In the genomic region with DNA sequence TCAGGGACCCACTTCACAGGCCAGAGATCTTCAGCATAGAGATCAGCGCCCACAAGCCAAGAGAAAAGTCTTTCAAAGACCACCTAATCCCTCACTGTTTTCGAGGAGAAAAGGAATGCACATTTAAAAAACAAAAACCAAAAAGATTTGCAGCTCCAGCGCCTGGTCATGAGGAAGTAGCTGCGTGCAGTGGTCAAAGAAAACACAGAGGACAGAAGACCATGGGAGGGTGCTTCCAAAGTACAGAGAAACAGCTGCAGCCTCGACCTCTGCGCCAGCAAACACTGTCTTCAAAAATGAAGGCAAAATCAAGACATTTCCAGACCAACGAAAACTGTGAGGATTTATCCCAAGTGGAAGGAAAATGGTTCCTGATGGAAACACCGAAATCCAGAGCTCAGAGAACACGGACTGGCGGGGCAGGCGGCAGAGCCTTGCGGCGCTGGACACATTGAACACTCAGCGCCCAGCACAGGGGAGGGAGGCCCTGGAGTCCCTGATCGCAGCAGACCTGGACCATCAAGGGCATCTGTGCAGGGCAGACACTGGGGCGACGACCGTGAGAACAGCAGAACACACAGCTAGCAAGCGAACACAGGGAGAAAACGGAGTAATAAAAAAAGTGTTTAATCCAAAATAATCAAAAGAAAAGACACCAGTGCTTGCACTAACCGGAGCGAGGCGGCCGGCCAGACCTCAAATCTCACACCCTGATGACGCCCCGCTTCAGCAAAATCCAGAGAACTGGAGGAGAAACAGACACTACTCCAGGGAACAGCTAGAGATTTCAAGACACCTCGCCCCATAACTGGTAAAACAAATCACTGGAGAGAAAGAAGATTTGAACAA, we compare ENCODE assay signal across 17 cellular contexts. TPM values are rescaled to one million over a fixed set of nuclear protein-coding genes. Genes with fewer than 3 reads are reported as not detected.
DNase-seq lines count a peak whose midpoint lies in the region; ATAC-seq and TF ChIP-seq lines count a peak whose summit lies in the region.
"Had no signal": no experiment of that assay in that cellular context is flagged by ENCODE, and none has a peak within 500 bp of the region (broad histone marks: within the 10 kb centered on the region; RNA-seq: fewer than 3 reads in every experiment).

No MANE protein-coding gene starts in this region.

- CTCF ChIA-PET in HEK293T (lab: Yijun Ruan, JAX) = interaction anchor here (0.6 to 1.2 kb wide), 2 partner anchors 9 to 43 kb away, joined by 3 read pairs; no protein-coding TSS in a partner anchor

- no peak for TF ChIP-seq RAD21 in liver (IDR thresholded peaks at IDR 0.05)

- intact Hi-C loops in colonic mucosa (cut with DNase I) = no loop called here
- intact Hi-C loops in sigmoid colon (cut with DNase I) = no loop called here

- H3K4me3 ChIP-seq in BE2C (ENCODE audit: low read depth, low read length) (peak overlapping the region; percentile 30), colonic mucosa (no peak overlapping the region), liver (ENCODE audit: low read depth in 1 of 3, low read length in 3 of 3) (no peak overlapping the region), sigmoid colon (no peak overlapping the region)

- H3K9ac ChIP-seq in colonic mucosa (ENCODE audit: low read depth in 2 of 2, low read length in 2 of 2) = no peak overlapping the region
- no peak overlapping the region for H3K9ac ChIP-seq in liver (ENCODE audit: low read depth in 1 of 2, low read length in 2 of 2)

- 87% methylated on average over 27 of the region's 27 CpGs for WGBS in liver
- 83 to 87% methylated on average over 27 of the region's 27 CpGs for WGBS in sigmoid colon, 2 donors

- no peaks in the 10 kb centered on the region for H3K36me3 ChIP-seq in BE2C
- no peaks in the 10 kb centered on the region for H3K36me3 ChIP-seq in colonic mucosa
- no peaks in the 10 kb centered on the region for H3K36me3 ChIP-seq in liver (ENCODE audit: control insufficient read depth in 4 of 4, insufficient read depth in 3 of 4, low read depth in 1 of 4, low read length in 3 of 4)
- H3K36me3 ChIP-seq in sigmoid colon = no peaks in the 10 kb centered on the region

- H3K9me3 ChIP-seq in BE2C (no peaks in the 10 kb centered on the region), colonic mucosa (no peaks in the 10 kb centered on the region), liver (ENCODE audit: control insufficient read depth in 4 of 4, low read length in 3 of 4) (no peaks in the 10 kb centered on the region), sigmoid colon (no peaks in the 10 kb centered on the region)

- DNase-seq in BE2C = peak; percentile 70
- no peak for DNase-seq in colonic mucosa
- peak; percentile 82 for DNase-seq in sigmoid colon
- DNase-seq in HEK293T (ENCODE audit: extremely low spot score) = no peak
- DNase-seq in SHP77 (lab: John Stamatoyannopoulos, UW) = no peak
- DNase-seq: activated CD4-positive, alpha-beta T cell treated with anti-CD3 and anti-CD28 coated beads, Interleukin-2, amount 50 U/mL, for 48 hours; activated gamma-delta T cell; amygdala; effector CD4-positive, alpha-beta T cell; immature natural killer cell; SHP77 treated with DMSO at 0.1 percent for 48 hours; T-helper 2 cell had no signal

- peaks cover 33% of the 10 kb centered on the region for H3K4me1 ChIP-seq in BE2C
- peaks cover 9% of the 10 kb centered on the region for H3K4me1 ChIP-seq in colonic mucosa
- peaks cover 15 to 42% (median 32%) of the 10 kb centered on the region in 4 donors for H3K4me1 ChIP-seq in liver (ENCODE audit: control insufficient read depth in 4 of 4, insufficient read depth in 4 of 4, low read length in 3 of 4)
- peaks cover 0 to 13% (median 10%) of the 10 kb centered on the region in 4 donors for H3K4me1 ChIP-seq in sigmoid colon

- H3K27ac ChIP-seq in colonic mucosa (peak overlapping the region; percentile 40), liver (ENCODE audit: low read depth in 1 of 2, low read length in 2 of 2) (peak overlapping the region; percentile 57 to 64), sigmoid colon (peak overlapping the region; percentile 32 to 56 (median 48))
- H3K27ac ChIP-seq: C4-2B had no signal

- no peak for TF ChIP-seq CTCF in BE2C (IDR thresholded peaks at IDR 0.05; ENCODE audit: low read depth, low read length)
- no peak for TF ChIP-seq CTCF in colonic mucosa (IDR thresholded peaks at IDR 0.05)
- TF ChIP-seq CTCF in liver (IDR thresholded peaks at IDR 0.05; ENCODE audit: low read depth, low read length, missing input control) = no peak
- TF ChIP-seq CTCF in sigmoid colon (IDR thresholded peaks at IDR 0.05) = no peak

- ATAC-seq in GM19351 (IDR thresholded peaks at IDR 0.05; ENCODE audit: unreplicated experiment) (no peak), HG02678 (IDR thresholded peaks at IDR 0.05; ENCODE audit: unreplicated experiment) (no peak)
- ATAC-seq: WTC11 had no signal

- TF ChIP-seq POLR2A in sigmoid colon (IDR thresholded peaks at IDR 0.05) = no peak

- POLR2A ChIA-PET in HEK293T (lab: Yijun Ruan, JAX) = interaction anchor here (0.8 to 0.9 kb wide), 2 partner anchors 11 to 50 kb away, joined by 3 read pairs; no protein-coding TSS in a partner anchor

- H3K27me3 ChIP-seq in BE2C (no peaks in the 10 kb centered on the region), colonic mucosa (no peaks in the 10 kb centered on the region), liver (ENCODE audit: control insufficient read depth in 4 of 4, insufficient read depth in 4 of 4, low read length in 3 of 4) (no peaks in the 10 kb centered on the region), sigmoid colon (no peaks in the 10 kb centered on the region)

- no peak for TF ChIP-seq EP300 in sigmoid colon (IDR thresholded peaks at IDR 0.05)

TF ChIP-seq in liver, 16 proteins besides CTCF, POLR2A, EP300 and RAD21:
- TF ChIP-seq TAF1 (conservative IDR thresholded peaks at IDR 0.05) (no peak), NR2F2 (IDR thresholded peaks at IDR 0.05) (peak; percentile 26)

TF ChIP-seq in HEK293T, 16 proteins besides CTCF, POLR2A, EP300 and RAD21:
- TF ChIP-seq TARDBP (IDR thresholded peaks at IDR 0.05) (no peak), L3MBTL2 (conservative IDR thresholded peaks at IDR 0.05) (no peak), BHLHE40 (IDR thresholded peaks at IDR 0.05; ENCODE audit: borderline replicate concordance) (no peak), SUZ12 (IDR thresholded peaks at IDR 0.05) (no peak), FOXK2 (IDR thresholded peaks at IDR 0.05) (no peak), SP1 (IDR thresholded peaks at IDR 0.05) (no peak), ZNF384 (IDR thresholded peaks at IDR 0.05) (no peak), PKNOX1 (IDR thresholded peaks at IDR 0.05) (no peak), CTBP1 (IDR thresholded peaks at IDR 0.05; ENCODE audit: borderline replicate concordance) (no peak), FOXA1 (IDR thresholded peaks at IDR 0.05) (no peak), ELF4 (IDR thresholded peaks at IDR 0.05) (no peak), ARNT (IDR thresholded peaks at IDR 0.05) (no peak), NFRKB (IDR thresholded peaks at IDR 0.05) (no peak), LEF1 (IDR thresholded peaks at IDR 0.05; ENCODE audit: borderline replicate concordance) (no peak), FOXM1 (IDR thresholded peaks at IDR 0.05; ENCODE audit: borderline replicate concordance) (no peak), HDGF (IDR thresholded peaks at IDR 0.05; ENCODE audit: borderline replicate concordance) (no peak)

RNA-seq across cellular contexts. Expression of gene SLC12A7, which starts 12.5 kb away (rescaled TPM):
- polyA plus RNA-seq in BE2C (2012; ENCODE audit: insufficient read depth, insufficient read length, low read depth) = 44.2 TPM
- total RNA-seq in colonic mucosa (10 to 100 TPM; 64.6 to 81.2 TPM), liver (10 to 100 TPM; 27.1 to 64.2 TPM), sigmoid colon (10 to 100 TPM; 12.5 to 23.5 (median 18.4) TPM)
- polyA plus RNA-seq in liver (10 to 100 TPM; 12.3 to 30.8 TPM), sigmoid colon (10 to 100 TPM in 2 of 3 donors, 1 to 10 TPM in 1; 7.2 to 54.3 (median 10.9) TPM)

Comparison
In these comparisons a context has a peak if more than half of its experiments do, and no peak if none do; other contexts are left out.
1. DNase-seq: peak in BE2C (single experiment) and sigmoid colon (single experiment); none in colonic mucosa (single experiment), HEK293T (single experiment) and SHP77 (0 of 2).
2. Peak in every context shown above with its lines, with median percentiles within 50 percentile points of each other: H3K27ac ChIP-seq.